In the genomic region with DNA sequence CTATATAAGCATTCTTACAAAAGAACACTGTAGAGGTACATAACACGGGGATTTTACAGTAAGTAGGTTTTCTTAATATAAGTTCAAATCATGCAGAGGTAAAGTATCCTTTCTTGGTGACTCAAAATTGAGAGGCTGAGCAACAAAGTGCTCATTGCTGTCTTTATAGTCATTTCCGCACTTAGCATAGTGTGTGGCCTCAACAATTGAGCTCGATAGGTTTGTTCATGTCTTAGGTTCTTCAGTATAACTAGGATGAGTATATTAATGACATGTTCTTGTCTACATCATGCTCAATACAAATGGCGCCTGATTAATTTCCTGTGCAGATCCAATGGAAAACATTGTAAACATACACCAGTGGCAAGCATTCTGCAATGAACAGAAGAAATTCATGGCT, we compare ENCODE assay signal across 8 cellular contexts. TPM values are rescaled to one million over a fixed set of nuclear protein-coding genes. Genes with fewer than 3 reads are reported as not detected.
A peak's percentile ranks its signal among the peaks of the same experiment; 100 is the strongest.
DNase-seq lines count a peak whose midpoint lies in the region; ATAC-seq and TF ChIP-seq lines count a peak whose summit lies in the region.

No MANE protein-coding gene starts in this region.

- H3K27ac ChIP-seq in CD8-positive, alpha-beta memory T cell (ENCODE audit: low read depth, low read length): peak overlapping the region; percentile 32

- CTCF ChIA-PET in CD8-positive, alpha-beta memory T cell (lab: Charles Lee): interaction anchor here (0.8 to 1.9 kb wide), 6 partner anchors 10 to 212 kb away, joined by 3 to 7 read pairs (median 5); a partner anchor contains a TSS

- in situ Hi-C loops in KBM-7 (cut with MboI; ENCODE audit: low pct_unique_long_range_greater_than_20kb, low sequenced_read_pairs): no loop called here

- H3K4me1 Mint-ChIP-seq in CD8-positive, alpha-beta memory T cell: peaks cover 36 to 51% (median 43%) of the 10 kb centered on the region in 3 donors
- peaks cover 66% of the 10 kb centered on the region for H3K4me1 Mint-ChIP-seq in brain

- ATAC-seq in HG03378 (IDR thresholded peaks at IDR 0.05; ENCODE audit: unreplicated experiment): no peak

- no peaks in the 10 kb centered on the region for H3K9me3 ChIP-seq in CD8-positive, alpha-beta memory T cell (ENCODE audit: low read length)

- H3K4me3 ChIP-seq in CD8-positive, alpha-beta memory T cell (ENCODE audit: low read length): peak overlapping the region; percentile 94

- no peak for TF ChIP-seq CTCF in brain (conservative IDR thresholded peaks at IDR 0.05)

- H3K36me3 Mint-ChIP-seq in CD8-positive, alpha-beta memory T cell: peaks cover 0 to 7% (median 0%) of the 10 kb centered on the region in 3 donors
- H3K36me3 Mint-ChIP-seq in brain: no peaks in the 10 kb centered on the region

- no peak for DNase-seq in CD8-positive, alpha-beta memory T cell
- DNase-seq in KBM-7 (peak; percentile 15), medulla oblongata (ENCODE audit: extremely low spot score) (peak; percentile 43), NCI-H1436 (lab: John Stamatoyannopoulos, UW) (no peak), retina (no peak), midbrain (lab: John Stamatoyannopoulos, UW) (no peak)

- H3K4me1 ChIP-seq in CD8-positive, alpha-beta memory T cell (ENCODE audit: insufficient read depth, low read length): peaks cover 25% of the 10 kb centered on the region

- no peaks in the 10 kb centered on the region for H3K27me3 Mint-ChIP-seq in CD8-positive, alpha-beta memory T cell
- peaks cover 10% of the 10 kb centered on the region for H3K27me3 Mint-ChIP-seq in brain

- no peaks in the 10 kb centered on the region for H3K9me3 Mint-ChIP-seq in CD8-positive, alpha-beta memory T cell
- H3K9me3 Mint-ChIP-seq in brain: peaks cover 0 to 3% (median 0%) of the 10 kb centered on the region in 5 experiments

- peak overlapping the region in 6 of 8 donors; percentile 85 to 100 (median 97) for H3K27ac Mint-ChIP-seq in CD8-positive, alpha-beta memory T cell
- H3K27ac Mint-ChIP-seq in brain: peak overlapping the region; percentile 83 to 99 (median 91)

- POLR2A ChIA-PET in CD8-positive, alpha-beta memory T cell (lab: Charles Lee): interaction anchor here (0.8 to 3.8 kb wide), 6 partner anchors 10 to 246 kb away, joined by 3 to 43 read pairs (median 4); a partner anchor contains a TSS

- H3K27me3 ChIP-seq in CD8-positive, alpha-beta memory T cell (ENCODE audit: insufficient read depth, low read length, poor library complexity, severe bottlenecking): no peaks in the 10 kb centered on the region

- peak overlapping the region; percentile 98 to 100 (median 99) for H3K4me3 Mint-ChIP-seq in CD8-positive, alpha-beta memory T cell
- H3K4me3 Mint-ChIP-seq in brain: peak overlapping the region; percentile 91 to 98 (median 95)

- H3K36me3 ChIP-seq in CD8-positive, alpha-beta memory T cell (ENCODE audit: insufficient read depth, low read length): no peaks in the 10 kb centered on the region

RNA-seq across cellular contexts. Expression of a gene that starts 1.4 kb away (rescaled TPM):
- 1 to 10 TPM; 6.1 to 7.1 TPM for total RNA-seq in CD8-positive, alpha-beta memory T cell
- polyA plus RNA-seq in CD8-positive, alpha-beta memory T cell: 3.9 TPM
- 2.8 TPM for polyA plus RNA-seq in brain (ENCODE audit: insufficient read depth, low read depth, low replicate concordance)

Comparison
In these comparisons a context has a peak if more than half of its experiments do, and no peak if none do; other contexts are left out.
1. DNase-seq: peak in KBM-7 (single experiment) and medulla oblongata (single experiment); none in CD8-positive, alpha-beta memory T cell (0 of 5), NCI-H1436 (single experiment), retina (single experiment) and midbrain (single experiment).